ENCODE assay signal across 9 cellular contexts in the genomic region with DNA sequence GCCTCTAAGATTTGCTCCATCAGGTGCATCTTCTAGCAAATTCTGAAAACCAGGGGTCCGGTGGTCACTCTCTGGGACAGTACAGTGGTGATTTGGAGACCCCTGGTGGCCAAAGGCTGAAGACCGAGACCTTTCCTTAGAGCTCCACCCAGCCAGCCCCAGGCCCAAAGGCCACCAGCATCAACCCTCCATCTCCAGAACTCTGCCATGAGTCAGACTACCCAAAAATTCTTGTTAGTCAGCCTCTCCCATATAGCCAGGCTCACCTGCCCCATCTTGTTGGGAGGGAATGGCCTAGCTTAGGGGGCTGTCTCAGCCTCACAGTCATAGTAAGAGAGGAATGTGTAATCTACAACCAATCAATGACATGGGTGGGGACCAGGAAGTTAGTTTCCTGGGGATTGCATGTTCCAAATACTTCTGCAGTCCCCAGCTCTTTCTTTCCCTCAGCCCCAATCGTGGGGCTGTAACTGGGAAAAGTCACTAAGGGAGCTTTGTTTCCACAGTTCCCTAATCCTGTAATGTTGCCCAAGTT. TPM values are rescaled to one million over a fixed set of nuclear protein-coding genes. Genes with fewer than 3 reads are reported as not detected.
DNase-seq lines count a peak whose midpoint lies in the region; ATAC-seq and TF ChIP-seq lines count a peak whose summit lies in the region.
"Had no signal": no experiment of that assay in that cellular context is flagged by ENCODE, and none has a peak within 500 bp of the region (broad histone marks: within the 10 kb centered on the region; RNA-seq: fewer than 3 reads in every experiment).

No MANE protein-coding gene starts in this region.

- peaks cover 26% of the 10 kb centered on the region; the same call in 1 of the 2 replicates for H3K36me3 ChIP-seq in Loucy (ENCODE audit: insufficient read depth, low read length)

- H4K20me1 ChIP-seq in Loucy (ENCODE audit: insufficient read depth, low read length, poor library complexity, severe bottlenecking): no peaks in the 10 kb centered on the region

- H3K4me1 Mint-ChIP-seq in activated CD4-positive, alpha-beta memory T cell treated with anti-CD3 and anti-CD28 coated beads, Interleukin-2, amount 10 ng/mL, durations not matched to agents 7 days and 5 days: peaks cover 8% of the 10 kb centered on the region
- H3K4me1 Mint-ChIP-seq in neural crest cell: peaks cover 12% of the 10 kb centered on the region

- H3K27me3 Mint-ChIP-seq in activated CD4-positive, alpha-beta memory T cell treated with anti-CD3 and anti-CD28 coated beads, Interleukin-2, amount 10 ng/mL, durations not matched to agents 7 days and 5 days: no peaks in the 10 kb centered on the region
- no peaks in the 10 kb centered on the region for H3K27me3 Mint-ChIP-seq in neural crest cell (ENCODE audit: low read depth)
- H3K27me3 Mint-ChIP-seq: dendritic cell treated with granulocyte-macrophage colony-stimulating factor and Interleukin-4, amounts not matched to agents 40 ng/mL and 50 ng/mL, for 4 days had no signal

- H3K4me2 ChIP-seq in Loucy (ENCODE audit: low read depth, low read length, poor library complexity, severe bottlenecking): no peak overlapping the region

- no peak overlapping the region for H3K27ac Mint-ChIP-seq in activated CD4-positive, alpha-beta memory T cell treated with anti-CD3 and anti-CD28 coated beads, Interleukin-2, amount 10 ng/mL, durations not matched to agents 7 days and 5 days
- no peak overlapping the region for H3K27ac Mint-ChIP-seq in neural crest cell (ENCODE audit: unreplicated experiment)

- CTCF ChIA-PET in activated CD4-positive, alpha-beta memory T cell treated with anti-CD3 and anti-CD28 coated beads, Interleukin-2, amount 10 ng/mL, durations not matched to agents 7 days and 5 days (lab: Charles Lee): interaction anchor here (0.5 to 4.1 kb wide), 23 partner anchors 10 to 324 kb away, joined by 3 to 51 read pairs (median 4); partner anchors contain the start of genes THRAP3 and TRAPPC3

- no peak overlapping the region for H3K4me3 Mint-ChIP-seq in activated CD4-positive, alpha-beta memory T cell treated with anti-CD3 and anti-CD28 coated beads, Interleukin-2, amount 10 ng/mL, durations not matched to agents 7 days and 5 days
- H3K4me3 Mint-ChIP-seq in neural crest cell: no peak overlapping the region
- H3K4me3 Mint-ChIP-seq: dendritic cell treated with granulocyte-macrophage colony-stimulating factor and Interleukin-4, amounts not matched to agents 40 ng/mL and 50 ng/mL, for 4 days had no signal

- no peaks in the 10 kb centered on the region for H3K9me3 Mint-ChIP-seq in activated CD4-positive, alpha-beta memory T cell treated with anti-CD3 and anti-CD28 coated beads, Interleukin-2, amount 10 ng/mL, durations not matched to agents 7 days and 5 days
- no peaks in the 10 kb centered on the region for H3K9me3 Mint-ChIP-seq in neural crest cell
- H3K9me3 Mint-ChIP-seq: dendritic cell treated with granulocyte-macrophage colony-stimulating factor and Interleukin-4, amounts not matched to agents 40 ng/mL and 50 ng/mL, for 4 days had no signal

- H3K9me2 ChIP-seq in Loucy (replicated peaks; ENCODE audit: low read depth, low read length): no peaks in the 10 kb centered on the region

- POLR2A ChIA-PET in activated CD4-positive, alpha-beta memory T cell treated with anti-CD3 and anti-CD28 coated beads, Interleukin-2, amount 10 ng/mL, durations not matched to agents 7 days and 5 days (lab: Charles Lee): interaction anchor here (0.8 to 1.5 kb wide), 5 partner anchors 16 to 365 kb away, joined by 3 to 6 read pairs (median 3); partner anchors contain the start of gene CLSPN

- H3F3A ChIP-seq in Loucy (ENCODE audit: low read depth): no peaks in the 10 kb centered on the region

- H3K4me3 ChIP-seq in Loucy (ENCODE audit: low read length, poor library complexity, severe bottlenecking) (no peak overlapping the region), fibroblast of the aortic adventitia (ENCODE audit: low read depth, low read length) (no peak overlapping the region)

- no peak overlapping the region for H3K9ac ChIP-seq in Loucy (ENCODE audit: low read depth, low read length, poor library complexity, severe bottlenecking)

- H3K36me3 Mint-ChIP-seq in activated CD4-positive, alpha-beta memory T cell treated with anti-CD3 and anti-CD28 coated beads, Interleukin-2, amount 10 ng/mL, durations not matched to agents 7 days and 5 days (ENCODE audit: low read depth): peaks cover 28% of the 10 kb centered on the region
- H3K36me3 Mint-ChIP-seq in neural crest cell (ENCODE audit: low read depth): no peaks in the 10 kb centered on the region

- no peaks in the 10 kb centered on the region for H3K9me3 ChIP-seq in Loucy (ENCODE audit: insufficient read depth, low read depth, low read length)

- no peaks in the 10 kb centered on the region for H3K27me3 ChIP-seq in Loucy (ENCODE audit: insufficient read depth, low read length, poor library complexity, severe bottlenecking)

- TF ChIP-seq CTCF in Loucy (conservative IDR thresholded peaks at IDR 0.05; ENCODE audit: low read length): peak; percentile 90
- TF ChIP-seq CTCF in fibroblast of the aortic adventitia (IDR thresholded peaks at IDR 0.05; ENCODE audit: insufficient read depth, low read length): peak; percentile 79
- TF ChIP-seq CTCF in neural crest cell (conservative IDR thresholded peaks at IDR 0.05): peak; percentile 75

- H2AFZ ChIP-seq in Loucy (ENCODE audit: low read length): no peak overlapping the region; the same call in 1 of the 2 replicates

- no peaks in the 10 kb centered on the region for H3K79me2 ChIP-seq in Loucy (ENCODE audit: insufficient read depth, low read length)

- H3K4me1 ChIP-seq in Loucy (ENCODE audit: insufficient read depth, low read length, poor library complexity, severe bottlenecking): no peaks in the 10 kb centered on the region

- ATAC-seq in GM18519 (IDR thresholded peaks at IDR 0.05; ENCODE audit: low FRiP score, unreplicated experiment) (no peak), HG03139 (IDR thresholded peaks at IDR 0.05; ENCODE audit: unreplicated experiment) (no peak)

- DNase-seq in NCI-H345 (lab: John Stamatoyannopoulos, UW): peak; percentile 17
- DNase-seq in NCI-H345 treated with DMSO at 0.1 percent for 48 hours (lab: John Stamatoyannopoulos, UW; ENCODE audit: unreplicated experiment): no peak
- peak; percentile 41 for DNase-seq in activated CD4-positive, alpha-beta memory T cell treated with anti-CD3 and anti-CD28 coated beads, Interleukin-2, amount 10 ng/mL, durations not matched to agents 7 days and 5 days
- DNase-seq in fibroblast of the aortic adventitia (ENCODE audit: low read depth): peak; percentile 89
- peak; percentile 79 for DNase-seq in neural crest cell (ENCODE audit: low read depth, low spot score)

RNA-seq across cellular contexts. Expression of gene COL8A2, which starts 9.8 kb away (rescaled TPM):
- not detected for total RNA-seq in activated CD4-positive, alpha-beta memory T cell treated with anti-CD3 and anti-CD28 coated beads, Interleukin-2, amount 10 ng/mL, durations not matched to agents 7 days and 5 days
- 11.0 and 20.9 TPM in 2 replicates for total RNA-seq in fibroblast of the aortic adventitia (ENCODE audit: low replicate concordance)
- total RNA-seq in neural crest cell: 0.09 TPM in 2 replicates

RNA-seq across cellular contexts. Expression of gene TRAPPC3, which starts 14.4 kb away (rescaled TPM):
- total RNA-seq in activated CD4-positive, alpha-beta memory T cell treated with anti-CD3 and anti-CD28 coated beads, Interleukin-2, amount 10 ng/mL, durations not matched to agents 7 days and 5 days: 10 to 100 TPM; 57.2 to 58.4 TPM
- total RNA-seq in fibroblast of the aortic adventitia (ENCODE audit: low replicate concordance) (80.8 and 102 TPM in 2 replicates), neural crest cell (48.6 and 52.8 TPM in 2 replicates)

RNA-seq across cellular contexts. Expression of gene MAP7D1, which starts 21.1 kb away (rescaled TPM):
- total RNA-seq in activated CD4-positive, alpha-beta memory T cell treated with anti-CD3 and anti-CD28 coated beads, Interleukin-2, amount 10 ng/mL, durations not matched to agents 7 days and 5 days: 100 to 1,000 TPM; 215 to 221 TPM
- 114 and 180 TPM in 2 replicates for total RNA-seq in fibroblast of the aortic adventitia (ENCODE audit: low replicate concordance)
- 165 and 166 TPM in 2 replicates for total RNA-seq in neural crest cell

RNA-seq across cellular contexts. Expression of gene ADPRS, which starts 46.2 kb away (rescaled TPM):
- total RNA-seq in activated CD4-positive, alpha-beta memory T cell treated with anti-CD3 and anti-CD28 coated beads, Interleukin-2, amount 10 ng/mL, durations not matched to agents 7 days and 5 days: 10 to 100 TPM; 29.7 to 29.9 TPM
- 21.1 and 25.5 TPM in 2 replicates for total RNA-seq in fibroblast of the aortic adventitia (ENCODE audit: low replicate concordance)
- 33.8 and 34.0 TPM in 2 replicates for total RNA-seq in neural crest cell

RNA-seq across cellular contexts. Expression of gene TEKT2, which starts 51.0 kb away (rescaled TPM):
- not detected for total RNA-seq in activated CD4-positive, alpha-beta memory T cell treated with anti-CD3 and anti-CD28 coated beads, Interleukin-2, amount 10 ng/mL, durations not matched to agents 7 days and 5 days
- total RNA-seq in fibroblast of the aortic adventitia (ENCODE audit: low replicate concordance) (0.18 and 2.1 TPM in 2 replicates), neural crest cell (7.4 and 8.4 TPM in 2 replicates)

Comparison
In these comparisons a context has a peak if more than half of its experiments do, and no peak if none do; other contexts are left out.
1. RNA of gene COL8A2, which starts 9.8 kb away (total RNA-seq): 11.0 to 20.9 TPM in fibroblast of the aortic adventitia; 0.09 TPM in neural crest cell and not detected in activated CD4-positive, alpha-beta memory T cell treated with anti-CD3 and anti-CD28 coated beads, Interleukin-2, amount 10 ng/mL, durations not matched to agents 7 days and 5 days; every median in the first group is over 10 times any median in the second.
2. Peak in every context shown above with its lines, with median percentiles within 50 percentile points of each other: CTCF ChIP-seq.